Comparison of ENCODE assay signal across 1 cellular context in the genomic region with DNA sequence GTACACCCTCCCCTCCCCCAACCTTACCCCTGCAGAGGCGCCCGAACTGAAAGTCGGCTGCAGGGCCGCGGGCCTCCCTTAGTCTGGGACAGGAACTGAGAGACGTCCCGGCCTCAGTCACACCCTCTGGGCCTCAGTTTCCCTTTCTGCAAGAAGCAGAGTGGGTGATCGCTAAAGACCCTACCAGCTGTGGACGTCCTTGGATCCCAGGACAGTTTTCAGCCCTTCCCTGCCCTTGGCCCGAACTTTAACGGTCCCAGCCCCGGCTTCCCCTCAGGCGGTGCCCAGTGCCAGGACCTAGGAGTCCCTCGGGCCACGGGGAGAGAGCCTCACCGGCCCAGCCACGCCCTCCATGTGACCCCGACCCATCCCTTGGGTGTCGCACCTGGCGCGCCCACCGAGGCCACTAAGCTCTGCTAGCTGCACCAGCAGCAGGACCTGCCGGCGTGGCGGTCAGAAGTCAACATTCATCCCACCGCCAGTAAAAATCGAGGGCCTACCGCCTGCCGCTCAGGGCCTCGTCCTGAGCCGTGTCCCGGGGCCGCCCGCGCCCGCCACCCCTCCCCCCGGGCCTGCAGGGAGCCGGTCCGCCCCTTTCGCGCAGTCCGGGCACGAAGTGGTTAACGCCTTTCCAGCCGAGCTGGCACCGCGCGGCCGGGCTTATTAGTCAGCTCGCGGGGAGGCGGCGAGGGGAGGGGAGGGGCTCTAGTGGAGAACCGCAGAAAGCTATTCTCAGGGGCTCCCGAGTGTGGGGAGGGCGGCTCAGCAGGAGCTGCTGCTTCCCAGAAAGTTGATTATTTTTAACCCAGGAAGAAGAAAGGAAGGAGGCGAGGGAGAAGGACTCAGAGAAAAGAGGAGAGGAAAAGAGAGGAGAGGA.
A peak's percentile ranks its signal among the peaks of the same experiment; 100 is the strongest.
TF ChIP-seq lines count a peak whose summit lies in the region.

No MANE protein-coding gene starts in this region.

TF ChIP-seq in HepG2, 621 proteins besides CTCF, POLR2A, EP300 and RAD21 (continued from another document):
- peak; percentile 82 for TF ChIP-seq ZNF18 (CRISPR knock-in tag; IDR thresholded peaks at IDR 0.05; ENCODE audit: insufficient replicate concordance)
- no peak for TF ChIP-seq CAMTA2 (CRISPR knock-in tag; IDR thresholded peaks at IDR 0.05; ENCODE audit: borderline replicate concordance)
- TF ChIP-seq MAZ (IDR thresholded peaks at IDR 0.05; ENCODE audit: borderline replicate concordance, low read depth, low read length), result no peak
- TF ChIP-seq MAZ (CRISPR knock-in tag; IDR thresholded peaks at IDR 0.05; ENCODE audit: low read depth), result peak; percentile 48; the same call in 1 of the 2 replicates
- no peak for TF ChIP-seq JUN (CRISPR knock-in tag; IDR thresholded peaks at IDR 0.05)
- TF ChIP-seq HDAC1 (CRISPR knock-in tag; IDR thresholded peaks at IDR 0.05), result peak; percentile 74
- TF ChIP-seq PRPF4 (IDR thresholded peaks at IDR 0.05; ENCODE audit: low read depth, low read length, poor library complexity, severe bottlenecking), result peak; percentile 31
- TF ChIP-seq ZFP41 (CRISPR knock-in tag; IDR thresholded peaks at IDR 0.05; ENCODE audit: borderline replicate concordance), result no peak
- peak; percentile 54; the same call in 1 of the 2 replicates for TF ChIP-seq KAT7 (CRISPR knock-in tag; IDR thresholded peaks at IDR 0.05; ENCODE audit: borderline replicate concordance)
- TF ChIP-seq SKI (IDR thresholded peaks at IDR 0.05; ENCODE audit: partially characterized antibody), result peak; percentile 60
- TF ChIP-seq ZNF556 (CRISPR knock-in tag; IDR thresholded peaks at IDR 0.05; ENCODE audit: borderline replicate concordance), result peak; percentile 57; the same call in 1 of the 2 replicates
